In genomic region chr1:174748603-174749002, GRCh38 we compare ENCODE assay signal across 26 cellular contexts.
"Had no signal": no experiment of that assay in that cellular context is flagged by ENCODE, and none has a peak within 500 bp of the region (broad histone marks: within the 10 kb centered on the region; RNA-seq: fewer than 3 reads in every experiment).

No MANE protein-coding gene starts in this region.

- FAIRE-seq: urothelium cell line had no signal

- H3K9ac ChIP-seq: neural progenitor cell, parathyroid adenoma had no signal

- H3K4me3 ChIP-seq: neural progenitor cell, ovary, psoas muscle, skin epidermis, stomach, thoracic aorta, thyroid gland, tibial nerve, upper lobe of left lung, vagina had no signal

- ATAC-seq: natural killer cell; psoas muscle; right cardiac atrium; sciatic nerve; stimulated activated effector memory CD8-positive, alpha-beta T cell treated with anti-CD3 and anti-CD28 coated beads, Interleukin-12 subunit alpha, Interleukin-12 subunit beta, amount 100 ng/mL, for 72 hours; stimulated activated naive B cell treated with anti-CD40 and anti-IgM and Interleukin-4, amounts not matched to agents 10 μg/mL and 1 μg/mL and 100 μg/mL, for 72 hours had no signal

- H3K4me2 ChIP-seq: neural progenitor cell had no signal

- H3K9me3 ChIP-seq: ovary, psoas muscle, stomach, thoracic aorta, thyroid gland, tibial nerve, upper lobe of left lung, vagina had no signal

- H3K27me3 ChIP-seq: neural progenitor cell, ovary, stomach, thyroid gland, tibial nerve, upper lobe of left lung, vagina had no signal

- H2AFZ ChIP-seq: neural progenitor cell, parathyroid adenoma had no signal

- H3K4me1 ChIP-seq: neural progenitor cell, psoas muscle, thyroid gland, tibial nerve, vagina had no signal

- H3K27ac ChIP-seq: neural progenitor cell, ovary, parathyroid adenoma, psoas muscle, skin epidermis, stomach, thoracic aorta, thyroid gland, tibial nerve, upper lobe of left lung, vagina had no signal

- H3K79me2 ChIP-seq: parathyroid adenoma had no signal

- DNase-seq: naive B cell; natural killer cell; occipital lobe; ovary; posterior cingulate gyrus; psoas muscle; stimulated activated CD4-positive, alpha-beta T cell treated with anti-CD3 and anti-CD28 coated beads, Interleukin-15, amount 100 ng/mL, for 24 hours; stimulated activated CD4-positive, alpha-beta T cell treated with anti-CD3 and anti-CD28 coated beads, Interleukin-2, amount 100 ng/mL, for 24 hours; stimulated activated CD4-positive, alpha-beta T cell treated with anti-CD3 and anti-CD28 coated beads, Interleukin-2, amount 100 ng/mL, for 48 hours; stimulated activated CD4-positive, alpha-beta T cell treated with anti-CD3 and anti-CD28 coated beads, Interleukin-4, amount 100 ng/mL, for 24 hours; stimulated activated naive B cell treated with anti-CD40 and anti-IgM and Interleukin-4, amounts not matched to agents 10 μg/mL and 1 μg/mL and 100 μg/mL, for 72 hours; stimulated activated naive CD4-positive, alpha-beta T cell treated with Interleukin-2 at 50 U/mL for 16 hours; stomach; thyroid gland; trophoblast cell; upper lobe of left lung had no signal

- H3K36me3 ChIP-seq: neural progenitor cell, ovary, stomach, thoracic aorta, thyroid gland, tibial nerve, upper lobe of left lung, vagina had no signal
